Comparison of ENCODE assay signal across 32 cellular contexts in genomic region chr5:13989832-13990231, GRCh38. TPM values are rescaled to one million over a fixed set of nuclear protein-coding genes. Genes with fewer than 3 reads are reported as not detected.
"Had no signal": no experiment of that assay in that cellular context is flagged by ENCODE, and none has a peak within 500 bp of the region (broad histone marks: within the 10 kb centered on the region; RNA-seq: fewer than 3 reads in every experiment).

No MANE protein-coding gene starts in this region.

- H3K4me2 ChIP-seq: neural progenitor cell had no signal

- H3K27ac Mint-ChIP-seq: immature natural killer cell; mesothelial cell of epicardium; natural killer cell; nephron progenitor cell; neural progenitor cell; stimulated activated effector memory CD8-positive, alpha-beta T cell treated with anti-CD3 and anti-CD28 coated beads, Interleukin-12 subunit alpha, Interleukin-12 subunit beta, amount 100 ng/mL, for 72 hours; stimulated activated naive CD8-positive, alpha-beta T cell treated with anti-CD3 and anti-CD28 coated beads, Interleukin-15, Interleukin-2, amounts not matched to agents 100 ng/mL and 50 ng/mL, for 24 hours had no signal

- H3K4me1 Mint-ChIP-seq: immature natural killer cell; naive B cell; natural killer cell; stimulated activated effector memory CD8-positive, alpha-beta T cell treated with anti-CD3 and anti-CD28 coated beads, Interleukin-12 subunit alpha, Interleukin-12 subunit beta, amount 100 ng/mL, for 72 hours had no signal

- DNase-seq: hypothalamus; immature natural killer cell; kidney; left colon; left lung; lower lobe of right lung; mammary epithelial cell; mesendoderm; naive B cell; natural killer cell; nephron progenitor cell; occipital lobe; stimulated activated CD4-positive, alpha-beta T cell treated with anti-CD3 and anti-CD28 coated beads, Interleukin-12 subunit alpha, Interleukin-12 subunit beta, amount 100 ng/mL, for 4 hours; stimulated activated CD4-positive, alpha-beta T cell treated with anti-CD3 and anti-CD28 coated beads, Interleukin-4, amount 100 ng/mL, for 24 hours; stimulated activated naive CD4-positive, alpha-beta T cell; tibial artery; trophoblast cell; upper lobe of right lung had no signal

- H3K36me3 Mint-ChIP-seq: immature natural killer cell; mesothelial cell of epicardium; naive B cell; natural killer cell; neural progenitor cell; stimulated activated effector memory CD8-positive, alpha-beta T cell treated with anti-CD3 and anti-CD28 coated beads, Interleukin-12 subunit alpha, Interleukin-12 subunit beta, amount 100 ng/mL, for 72 hours had no signal

- H3K27ac ChIP-seq: left lung, lower lobe of right lung, neural progenitor cell, neutrophil, parathyroid adenoma, right atrium auricular region, skin epidermis, suprapubic skin, thoracic aorta, tibial artery, upper lobe of right lung had no signal

- H3K4me3 Mint-ChIP-seq: immature natural killer cell; mesothelial cell of epicardium; naive B cell; natural killer cell; nephron progenitor cell; neural progenitor cell; stimulated activated effector memory CD8-positive, alpha-beta T cell treated with anti-CD3 and anti-CD28 coated beads, Interleukin-12 subunit alpha, Interleukin-12 subunit beta, amount 100 ng/mL, for 72 hours; stimulated activated naive CD8-positive, alpha-beta T cell treated with anti-CD3 and anti-CD28 coated beads, Interleukin-15, Interleukin-2, amounts not matched to agents 100 ng/mL and 50 ng/mL, for 24 hours had no signal

- FAIRE-seq: islet of Langerhans, kidney, urothelium cell line had no signal

- H3K4me3 ChIP-seq: left lung, lower lobe of right lung, neural progenitor cell, right atrium auricular region, skin epidermis, suprapubic skin, thoracic aorta, tibial artery, upper lobe of right lung had no signal

- H3K27me3 ChIP-seq: neural progenitor cell, neutrophil, right atrium auricular region, suprapubic skin, upper lobe of right lung had no signal

- H3K9ac ChIP-seq: neural progenitor cell, parathyroid adenoma had no signal

- H3K36me3 ChIP-seq: left lung, lower lobe of right lung, neural progenitor cell, neutrophil, right atrium auricular region, suprapubic skin, thoracic aorta, tibial artery, upper lobe of right lung had no signal

- ATAC-seq: left colon; left lung; lower lobe of right lung; natural killer cell; sciatic nerve; stimulated activated effector memory CD8-positive, alpha-beta T cell treated with anti-CD3 and anti-CD28 coated beads, Interleukin-12 subunit alpha, Interleukin-12 subunit beta, amount 100 ng/mL, for 72 hours; upper lobe of right lung had no signal

- H3K9me3 Mint-ChIP-seq: immature natural killer cell; mesothelial cell of epicardium; naive B cell; natural killer cell; nephron progenitor cell; stimulated activated effector memory CD8-positive, alpha-beta T cell treated with anti-CD3 and anti-CD28 coated beads, Interleukin-12 subunit alpha, Interleukin-12 subunit beta, amount 100 ng/mL, for 72 hours; stimulated activated naive CD8-positive, alpha-beta T cell treated with anti-CD3 and anti-CD28 coated beads, Interleukin-15, Interleukin-2, amounts not matched to agents 100 ng/mL and 50 ng/mL, for 24 hours had no signal

- H2AFZ ChIP-seq: neural progenitor cell, parathyroid adenoma had no signal

- H3K79me2 ChIP-seq: parathyroid adenoma had no signal

- H3K9me3 ChIP-seq: left lung, lower lobe of right lung, neutrophil, right atrium auricular region, suprapubic skin, thoracic aorta, tibial artery, upper lobe of right lung had no signal

- H3K4me1 ChIP-seq: parathyroid adenoma, right atrium auricular region, suprapubic skin had no signal

RNA-seq across cellular contexts. Expression of gene DNAH5, which starts 45.3 kb away (rescaled TPM):
- total RNA-seq: mononuclear cell, natural killer cell had no signal
- polyA plus RNA-seq: immature natural killer cell had no signal
